ENCODE assay signal across 22 cellular contexts in the genomic region with DNA sequence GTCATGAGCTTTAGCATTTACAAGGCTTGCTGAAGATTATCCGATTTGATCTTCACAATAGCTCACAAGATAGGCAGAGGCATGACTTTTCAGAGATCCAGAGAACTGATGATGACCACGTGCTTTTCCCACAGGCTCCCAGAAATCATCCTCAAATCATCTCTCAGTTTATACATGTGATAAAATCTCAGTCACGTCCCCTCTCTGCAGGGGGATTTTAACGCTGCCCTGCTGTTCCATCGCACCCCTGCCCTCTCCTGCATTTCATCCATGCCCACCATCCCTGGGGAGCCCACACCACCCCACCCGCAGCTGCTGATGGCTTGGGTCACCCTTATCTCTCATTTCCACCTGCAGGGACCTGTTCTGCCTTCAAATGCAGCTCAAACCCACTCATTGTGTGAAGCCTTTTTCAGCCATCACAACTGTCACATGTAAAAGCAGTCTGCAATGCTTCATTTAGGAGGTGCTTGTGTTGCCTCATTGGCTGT.
DNase-seq lines count a peak whose midpoint lies in the region; ATAC-seq and TF ChIP-seq lines count a peak whose summit lies in the region.
"Had no signal": no experiment of that assay in that cellular context is flagged by ENCODE, and none has a peak within 500 bp of the region (broad histone marks: within the 10 kb centered on the region; RNA-seq: fewer than 3 reads in every experiment).

No MANE protein-coding gene starts in this region.

- H3K4me1 Mint-ChIP-seq in HFFc6 (ENCODE audit: low read depth): peaks cover 22% of the 10 kb centered on the region
- H3K4me1 Mint-ChIP-seq: activated CD4-positive, alpha-beta T cell treated with anti-CD3 and anti-CD28 coated beads for 36 hours had no signal

- TF ChIP-seq CTCF in C4-2B (conservative IDR thresholded peaks at IDR 0.05): no peak
- no peak for TF ChIP-seq CTCF in HFFc6 (IDR thresholded peaks at IDR 0.05)
- no peak for TF ChIP-seq CTCF in parathyroid adenoma (IDR thresholded peaks at IDR 0.05)

- H3K9me3 ChIP-seq in parathyroid adenoma (ENCODE audit: control insufficient read depth, low read length): no peaks in the 10 kb centered on the region
- H3K9me3 ChIP-seq: ascending aorta, HAP-1 had no signal

- H3K9me3 Mint-ChIP-seq in HFFc6: no peaks in the 10 kb centered on the region

- H3K79me2 ChIP-seq in parathyroid adenoma: peaks cover 11% of the 10 kb centered on the region

- peak overlapping the region; percentile 45 for H3K4me2 ChIP-seq in parathyroid adenoma (ENCODE audit: low read length)

- peaks cover 15% of the 10 kb centered on the region for H3K4me1 ChIP-seq in parathyroid adenoma

- no peak for ATAC-seq in HG03439 (IDR thresholded peaks at IDR 0.05; ENCODE audit: unreplicated experiment)
- ATAC-seq: activated CD4-positive, alpha-beta T cell treated with anti-CD3 and anti-CD28 coated beads for 36 hours had no signal

- no peak overlapping the region for H3K9ac ChIP-seq in parathyroid adenoma

- H3K4me3 ChIP-seq in parathyroid adenoma (ENCODE audit: low read depth, low read length): no peak overlapping the region
- H3K4me3 ChIP-seq: ascending aorta, HAP-1 had no signal

- no peak overlapping the region; the same call in 1 of the 2 replicates for H3K4me3 Mint-ChIP-seq in HFFc6
- H3K4me3 Mint-ChIP-seq: activated CD4-positive, alpha-beta T cell treated with anti-CD3 and anti-CD28 coated beads for 36 hours had no signal

- H3K27ac ChIP-seq in C4-2B (peak overlapping the region; percentile 93), parathyroid adenoma (peak overlapping the region; percentile 48)
- H3K27ac ChIP-seq: ascending aorta had no signal

- H3K36me3 Mint-ChIP-seq in HFFc6 (ENCODE audit: low read depth): peaks cover 9% of the 10 kb centered on the region; the same call in 1 of the 2 replicates

- DNase-seq in HFFc6 (no peak), foreskin melanocyte (peak; percentile 89), globus pallidus (ENCODE audit: low spot score) (no peak), HCEC 1CT (no peak), GM19240 (ENCODE audit: insufficient read length, low spot score) (no peak)
- DNase-seq: ACHN; activated CD4-positive, alpha-beta T cell treated with anti-CD3 and anti-CD28 coated beads for 36 hours; activated naive CD4-positive, alpha-beta T cell treated with anti-CD3 and anti-CD28 coated beads, Interleukin-2, amount 50 U/mL, for 16 hours; cerebellar nuclear complex; effector memory CD4-positive, alpha-beta T cell; Karpas-422; NCI-H1048; NCI-H2029; NCI-H446 treated with DMSO at 0.1 percent for 48 hours; NK-92 treated with Interleukin-12 subunit alpha and Interleukin-12 subunit beta, amount 100 ng/mL, for 24 hours; retina; substantia nigra had no signal

- no peaks in the 10 kb centered on the region for H3K36me3 ChIP-seq in parathyroid adenoma (ENCODE audit: control insufficient read depth, insufficient read depth, low read length)
- H3K36me3 ChIP-seq: ascending aorta, HAP-1 had no signal

- H2AFZ ChIP-seq in parathyroid adenoma: no peak overlapping the region

- no peaks in the 10 kb centered on the region for H3K27me3 ChIP-seq in parathyroid adenoma (ENCODE audit: control insufficient read depth, insufficient read depth, low read length)
- H3K27me3 ChIP-seq: ascending aorta had no signal

- peak overlapping the region; percentile 27; the same call in 1 of the 2 replicates for H3K27ac Mint-ChIP-seq in HFFc6
- H3K27ac Mint-ChIP-seq: activated CD4-positive, alpha-beta T cell treated with anti-CD3 and anti-CD28 coated beads for 36 hours had no signal

- no peaks in the 10 kb centered on the region; the same call in 1 of the 2 replicates for H3K27me3 Mint-ChIP-seq in HFFc6 (ENCODE audit: insufficient read depth)
